ENCODE assay signal across 1 cellular context in genomic region chr10:132636358-132636757, GRCh38.
TF ChIP-seq lines count a peak whose summit lies in the region.

No MANE protein-coding gene starts in this region.

TF ChIP-seq in H1, 55 proteins besides CTCF, POLR2A, EP300 and RAD21:
- no peak for TF ChIP-seq SUZ12 (IDR thresholded peaks at IDR 0.05; ENCODE audit: low read length)
